Comparison of ENCODE assay signal across 16 cellular contexts in genomic region chr9:133929599-133929998, GRCh38.
DNase-seq lines count a peak whose midpoint lies in the region; ATAC-seq, FAIRE-seq and TF ChIP-seq lines count a peak whose summit lies in the region.
"Had no signal": no experiment of that assay in that cellular context is flagged by ENCODE, and none has a peak within 500 bp of the region (broad histone marks: within the 10 kb centered on the region; RNA-seq: fewer than 3 reads in every experiment).

No MANE protein-coding gene starts in this region.

- H3K9me3 ChIP-seq in H9 (ENCODE audit: control insufficient read depth, low read depth, low read length) (no peaks in the 10 kb centered on the region), small intestine (ENCODE audit: control insufficient read depth, low read depth) (no peaks in the 10 kb centered on the region)
- H3K9me3 ChIP-seq: A549, Caco-2 had no signal

- H3K27me3 ChIP-seq in H9 (ENCODE audit: insufficient read depth, low read length) (no peaks in the 10 kb centered on the region), small intestine (ENCODE audit: control insufficient read depth in 2 of 2, insufficient read depth in 2 of 2, low read length in 2 of 2) (no peaks in the 10 kb centered on the region)

- H3K27me3 Mint-ChIP-seq in H9 (ENCODE audit: low read depth) (no peaks in the 10 kb centered on the region; the same call in 1 of the 2 replicates), neural crest cell (ENCODE audit: low read depth) (no peaks in the 10 kb centered on the region)
- no peaks in the 10 kb centered on the region for H3K27me3 Mint-ChIP-seq in stimulated activated naive B cell treated with anti-CD40 and anti-IgM and Interleukin-4, amounts not matched to agents 10 μg/mL and 1 μg/mL and 100 μg/mL, for 72 hours

- no peak overlapping the region for H3K9ac ChIP-seq in H9 (ENCODE audit: extremely low read depth, insufficient read length, low read length)
- H3K9ac ChIP-seq: GM23248 had no signal

- no peak overlapping the region for H3K4me3 ChIP-seq in small intestine (ENCODE audit: low read depth in 1 of 2, low read length in 2 of 2)
- H3K4me3 ChIP-seq: A549, GM23248, K562 had no signal

- H3K23ac ChIP-seq in H9 (ENCODE audit: insufficient read length, low read depth, low read length): no peak overlapping the region

- H4K8ac ChIP-seq in H9 (replicated peaks; ENCODE audit: insufficient read length, low read depth, low read length): no peak overlapping the region

- H3K9me3 Mint-ChIP-seq in H9: peaks cover 0 to 8% of the 10 kb centered on the region in 2 experiments; a peak in 3 of 5 replicates
- H3K9me3 Mint-ChIP-seq in neural crest cell: peaks cover 5% of the 10 kb centered on the region
- peaks cover 4 to 11% of the 10 kb centered on the region in 2 donors for H3K9me3 Mint-ChIP-seq in stimulated activated naive B cell treated with anti-CD40 and anti-IgM and Interleukin-4, amounts not matched to agents 10 μg/mL and 1 μg/mL and 100 μg/mL, for 72 hours
- H3K9me3 Mint-ChIP-seq: CD8-positive, alpha-beta memory T cell had no signal

- H2BK15ac ChIP-seq in H9 (ENCODE audit: low read depth, low read length): no peak overlapping the region

- H3K56ac ChIP-seq in H9 (ENCODE audit: insufficient read length, low read depth, low read length): no peak overlapping the region

- no peak overlapping the region for H2BK5ac ChIP-seq in H9 (ENCODE audit: insufficient read length, low read length)

- no peak overlapping the region for H2BK20ac ChIP-seq in H9 (ENCODE audit: low read depth, low read length, poor library complexity, severe bottlenecking)

- intact Hi-C loops in cardiac septum (cut with DNase I): loop anchor here (5.0 kb wide), 1 partner anchor 53 kb away; no protein-coding TSS in a partner anchor

- no peak overlapping the region for H3K4me3 Mint-ChIP-seq in H9
- no peak overlapping the region for H3K4me3 Mint-ChIP-seq in neural crest cell
- H3K4me3 Mint-ChIP-seq in stimulated activated naive B cell treated with anti-CD40 and anti-IgM and Interleukin-4, amounts not matched to agents 10 μg/mL and 1 μg/mL and 100 μg/mL, for 72 hours: peak overlapping the region in 1 of 2 donors; percentile 22
- H3K4me3 Mint-ChIP-seq: CD8-positive, alpha-beta memory T cell had no signal

- POLR2A ChIA-PET in RWPE1 (lab: Yijun Ruan, JAX; ENCODE audit: low non-redundant PET): no interaction called here

- no peak overlapping the region for H3K18ac ChIP-seq in H9 (ENCODE audit: insufficient read length, low read depth, low read length)

- no peak overlapping the region for H4K91ac ChIP-seq in H9 (ENCODE audit: insufficient read length, low read depth, low read length)

- peaks cover 7 to 13% of the 10 kb centered on the region in 2 experiments for H3K4me1 Mint-ChIP-seq in H9
- peaks cover 37% of the 10 kb centered on the region for H3K4me1 Mint-ChIP-seq in neural crest cell
- H3K4me1 Mint-ChIP-seq in stimulated activated naive B cell treated with anti-CD40 and anti-IgM and Interleukin-4, amounts not matched to agents 10 μg/mL and 1 μg/mL and 100 μg/mL, for 72 hours: peaks cover 56 to 83% of the 10 kb centered on the region in 2 donors
- H3K4me1 Mint-ChIP-seq: CD8-positive, alpha-beta memory T cell had no signal

- no peak overlapping the region for H3T11ph ChIP-seq in H9 (ENCODE audit: low read length)

- no peak overlapping the region for H2AK5ac ChIP-seq in H9 (ENCODE audit: insufficient read length, low read length)

- H3K27ac ChIP-seq in H9 (ENCODE audit: insufficient read length, low read depth, low read length) (no peak overlapping the region), RWPE1 (peak overlapping the region; percentile 59), small intestine (ENCODE audit: low read depth in 1 of 2, low read length in 1 of 2) (no peak overlapping the region)
- H3K27ac ChIP-seq: A549, GM23248 had no signal

- H2BK12ac ChIP-seq in H9 (ENCODE audit: insufficient read length, low read depth, low read length): no peak overlapping the region

- no peak overlapping the region for H3K4me2 ChIP-seq in H9 (ENCODE audit: insufficient read depth, insufficient read length, low read length)
- H3K4me2 ChIP-seq: A549 had no signal

- H3K79me2 ChIP-seq in H9 (ENCODE audit: insufficient read depth, low read length): peaks cover 4% of the 10 kb centered on the region; the same call in 1 of the 2 replicates

- no CpG with 5 or more reads among the region's 10 CpGs for WGBS in H9 (ENCODE audit: extremely low coverage, insufficient read length, low lambda C conversion rate)
- WGBS in small intestine, 3 donors: 82 to 87% (median 84%) methylated on average over 10 of the region's 10 CpGs

- no peak for TF ChIP-seq CTCF in H9 (conservative IDR thresholded peaks at IDR 0.05)
- no peak for TF ChIP-seq CTCF in RWPE1 (conservative IDR thresholded peaks at IDR 0.05; ENCODE audit: low read depth)
- no peak for TF ChIP-seq CTCF in neural crest cell (conservative IDR thresholded peaks at IDR 0.05)

- no peak overlapping the region for H2BK120ac ChIP-seq in H9 (ENCODE audit: low read depth, low read length, poor library complexity, severe bottlenecking)

- no peak overlapping the region for H2AFZ ChIP-seq in H9 (ENCODE audit: low read length)
- H2AFZ ChIP-seq: GM23248 had no signal

- H3K14ac ChIP-seq in H9 (ENCODE audit: insufficient read depth, low read length): no peak overlapping the region; the same call in 1 of the 2 replicates

- no peaks in the 10 kb centered on the region for H3K23me2 ChIP-seq in H9 (ENCODE audit: insufficient read length, low read depth, low read length, poor library complexity, severe bottlenecking)

- peaks cover 15 to 34% (median 30%) of the 10 kb centered on the region in 3 experiments; a peak in 6 of 7 replicates for H3K36me3 Mint-ChIP-seq in H9 (ENCODE audit: insufficient read depth in 1 of 3, low read depth in 3 of 3)
- H3K36me3 Mint-ChIP-seq in neural crest cell (ENCODE audit: low read depth): peaks cover 19% of the 10 kb centered on the region
- peaks cover 46 to 66% of the 10 kb centered on the region in 2 donors for H3K36me3 Mint-ChIP-seq in stimulated activated naive B cell treated with anti-CD40 and anti-IgM and Interleukin-4, amounts not matched to agents 10 μg/mL and 1 μg/mL and 100 μg/mL, for 72 hours
- H3K36me3 Mint-ChIP-seq: CD8-positive, alpha-beta memory T cell had no signal

- no peaks in the 10 kb centered on the region for H3K79me1 ChIP-seq in H9 (ENCODE audit: insufficient read depth, low read depth, low read length, poor library complexity, severe bottlenecking)

- ATAC-seq in stimulated activated naive B cell treated with anti-CD40 and anti-IgM and Interleukin-4, amounts not matched to agents 10 μg/mL and 1 μg/mL and 100 μg/mL, for 72 hours (replicated peaks): no peak
- ATAC-seq in esophagus mucosa: no peak
- ATAC-seq: A549, K562 had no signal

- H4K5ac ChIP-seq in H9 (ENCODE audit: insufficient read length, low read depth, low read length): no peak overlapping the region

- no peaks in the 10 kb centered on the region for H3K36me3 ChIP-seq in small intestine (ENCODE audit: control insufficient read depth in 2 of 2, insufficient read depth in 2 of 2, low read length in 2 of 2)

- no peak overlapping the region for H3K4ac ChIP-seq in H9 (ENCODE audit: low read depth, low read length)

- H3K4me1 ChIP-seq in H9 (ENCODE audit: insufficient read depth, low read length): no peaks in the 10 kb centered on the region
- peaks cover under 1 to 4% of the 10 kb centered on the region in 2 donors for H3K4me1 ChIP-seq in small intestine (ENCODE audit: control insufficient read depth in 2 of 2, insufficient read depth in 1 of 2, low read depth in 1 of 2, low read length in 1 of 2)
- H3K4me1 ChIP-seq: A549, Caco-2 had no signal

- H3K27ac Mint-ChIP-seq in H9: peak overlapping the region in 2 of 3 experiments; percentile 40 to 57; a peak in 2 of 7 replicates
- peak overlapping the region; percentile 50 for H3K27ac Mint-ChIP-seq in neural crest cell (ENCODE audit: unreplicated experiment)
- peak overlapping the region; percentile 21 for H3K27ac Mint-ChIP-seq in stimulated activated naive B cell treated with anti-CD40 and anti-IgM and Interleukin-4, amounts not matched to agents 10 μg/mL and 1 μg/mL and 100 μg/mL, for 72 hours
- H3K27ac Mint-ChIP-seq: CD8-positive, alpha-beta memory T cell had no signal

- no peak for DNase-seq in H9
- DNase-seq in RWPE1 (ENCODE audit: low spot score): no peak
- DNase-seq in neural crest cell (ENCODE audit: low read depth, low spot score): no peak
- no peak for DNase-seq in stimulated activated naive B cell treated with anti-CD40 and anti-IgM and Interleukin-4, amounts not matched to agents 10 μg/mL and 1 μg/mL and 100 μg/mL, for 72 hours
- DNase-seq in cardiac septum (ENCODE audit: low spot score): no peak
- no peak for DNase-seq in small intestine
- DNase-seq: Caco-2; CD8-positive, alpha-beta memory T cell; GF-D8; GM23248 had no signal

- no peaks in the 10 kb centered on the region for H4K20me1 ChIP-seq in H9 (ENCODE audit: control insufficient read depth, insufficient read depth, insufficient read length)

- CTCF ChIA-PET in RWPE1 (lab: Yijun Ruan, JAX): no interaction called here

- no peak for FAIRE-seq in small intestine (lab: Jason Lieb, UNC)
- FAIRE-seq: A549, GM19239, H54, HTR-8/SVneo, K562 had no signal
